In the genomic region with DNA sequence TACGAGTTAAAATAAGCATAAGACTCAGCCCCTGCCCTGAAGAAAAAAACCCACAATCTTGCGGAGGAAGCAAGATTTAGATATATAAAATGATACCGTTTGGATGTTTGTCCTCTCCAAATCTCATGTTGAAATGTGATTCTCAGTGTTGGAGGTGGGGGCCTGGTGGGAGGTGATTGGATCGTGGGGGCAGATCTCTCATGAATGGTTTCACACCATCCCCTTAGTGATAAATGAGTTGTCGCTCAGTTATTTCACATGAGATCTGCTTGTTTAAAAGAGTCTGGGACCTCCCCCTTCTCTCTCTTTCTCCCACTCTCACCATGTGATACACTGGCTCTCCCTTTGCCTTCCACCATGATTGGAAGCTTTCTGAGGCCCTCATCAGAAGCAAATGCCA, we compare ENCODE assay signal across 2 cellular contexts.
TF ChIP-seq lines count a peak whose summit lies in the region.

No MANE protein-coding gene starts in this region.

TF ChIP-seq in K562, 482 proteins besides CTCF, POLR2A, EP300 and RAD21 (continues in another document):
- no peak for TF ChIP-seq HMG20A (CRISPR knock-in tag; conservative IDR thresholded peaks at IDR 0.05)
- TF ChIP-seq NR2C2 (CRISPR knock-in tag; IDR thresholded peaks at IDR 0.05), result no peak
- 0 out of 2 replicates have a peak, but pooled peaks have one; percentile 3 for TF ChIP-seq NR2C2 (tag; IDR thresholded peaks at IDR 0.05)
- peak; percentile 40; the same call in 1 of the 2 replicates for TF ChIP-seq MYBL2 (IDR thresholded peaks at IDR 0.05; ENCODE audit: low read depth)
- no peak for TF ChIP-seq MYBL2 (CRISPR knock-in tag; IDR thresholded peaks at IDR 0.05; ENCODE audit: borderline replicate concordance)
- TF ChIP-seq, protein P1, sequence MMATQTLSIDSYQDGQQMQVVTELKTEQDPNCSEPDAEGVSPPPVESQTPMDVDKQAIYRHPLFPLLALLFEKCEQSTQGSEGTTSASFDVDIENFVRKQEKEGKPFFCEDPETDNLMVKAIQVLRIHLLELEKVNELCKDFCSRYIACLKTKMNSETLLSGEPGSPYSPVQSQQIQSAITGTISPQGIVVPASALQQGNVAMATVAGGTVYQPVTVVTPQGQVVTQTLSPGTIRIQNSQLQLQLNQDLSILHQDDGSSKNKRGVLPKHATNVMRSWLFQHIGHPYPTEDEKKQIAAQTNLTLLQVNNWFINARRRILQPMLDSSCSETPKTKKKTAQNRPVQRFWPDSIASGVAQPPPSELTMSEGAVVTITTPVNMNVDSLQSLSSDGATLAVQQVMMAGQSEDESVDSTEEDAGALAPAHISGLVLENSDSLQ (IDR thresholded peaks at IDR 0.05), result peak; percentile 27; the same call in 1 of the 2 replicates
- TF ChIP-seq ZNF263 (CRISPR knock-in tag; IDR thresholded peaks at IDR 0.05; ENCODE audit: borderline replicate concordance), result no peak
- TF ChIP-seq CBFA2T2 (conservative IDR thresholded peaks at IDR 0.05), result 0 out of 2 replicates have a peak, but pooled peaks have one; percentile 15
- TF ChIP-seq, protein P2, sequence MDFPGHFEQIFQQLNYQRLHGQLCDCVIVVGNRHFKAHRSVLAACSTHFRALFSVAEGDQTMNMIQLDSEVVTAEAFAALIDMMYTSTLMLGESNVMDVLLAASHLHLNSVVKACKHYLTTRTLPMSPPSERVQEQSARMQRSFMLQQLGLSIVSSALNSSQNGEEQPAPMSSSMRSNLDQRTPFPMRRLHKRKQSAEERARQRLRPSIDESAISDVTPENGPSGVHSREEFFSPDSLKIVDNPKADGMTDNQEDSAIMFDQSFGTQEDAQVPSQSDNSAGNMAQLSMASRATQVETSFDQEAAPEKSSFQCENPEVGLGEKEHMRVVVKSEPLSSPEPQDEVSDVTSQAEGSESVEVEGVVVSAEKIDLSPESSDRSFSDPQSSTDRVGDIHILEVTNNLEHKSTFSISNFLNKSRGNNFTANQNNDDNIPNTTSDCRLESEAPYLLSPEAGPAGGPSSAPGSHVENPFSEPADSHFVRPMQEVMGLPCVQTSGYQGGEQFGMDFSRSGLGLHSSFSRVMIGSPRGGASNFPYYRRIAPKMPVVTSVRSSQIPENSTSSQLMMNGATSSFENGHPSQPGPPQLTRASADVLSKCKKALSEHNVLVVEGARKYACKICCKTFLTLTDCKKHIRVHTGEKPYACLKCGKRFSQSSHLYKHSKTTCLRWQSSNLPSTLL (IDR thresholded peaks at IDR 0.05), result 0 out of 2 replicates have a peak, but pooled peaks have one; percentile 10
- TF ChIP-seq, protein P3, sequence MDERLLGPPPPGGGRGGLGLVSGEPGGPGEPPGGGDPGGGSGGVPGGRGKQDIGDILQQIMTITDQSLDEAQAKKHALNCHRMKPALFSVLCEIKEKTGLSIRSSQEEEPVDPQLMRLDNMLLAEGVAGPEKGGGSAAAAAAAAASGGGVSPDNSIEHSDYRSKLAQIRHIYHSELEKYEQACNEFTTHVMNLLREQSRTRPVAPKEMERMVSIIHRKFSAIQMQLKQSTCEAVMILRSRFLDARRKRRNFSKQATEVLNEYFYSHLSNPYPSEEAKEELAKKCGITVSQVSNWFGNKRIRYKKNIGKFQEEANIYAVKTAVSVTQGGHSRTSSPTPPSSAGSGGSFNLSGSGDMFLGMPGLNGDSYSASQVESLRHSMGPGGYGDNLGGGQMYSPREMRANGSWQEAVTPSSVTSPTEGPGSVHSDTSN (CRISPR knock-in tag; IDR thresholded peaks at IDR 0.05; ENCODE audit: low read depth), result no peak
- TF ChIP-seq, protein P3 (tag; conservative IDR thresholded peaks at IDR 0.05; ENCODE audit: low read depth), result peak; percentile 48
- no peak for TF ChIP-seq GATAD2A (IDR thresholded peaks at IDR 0.05)
- TF ChIP-seq, protein P4, sequence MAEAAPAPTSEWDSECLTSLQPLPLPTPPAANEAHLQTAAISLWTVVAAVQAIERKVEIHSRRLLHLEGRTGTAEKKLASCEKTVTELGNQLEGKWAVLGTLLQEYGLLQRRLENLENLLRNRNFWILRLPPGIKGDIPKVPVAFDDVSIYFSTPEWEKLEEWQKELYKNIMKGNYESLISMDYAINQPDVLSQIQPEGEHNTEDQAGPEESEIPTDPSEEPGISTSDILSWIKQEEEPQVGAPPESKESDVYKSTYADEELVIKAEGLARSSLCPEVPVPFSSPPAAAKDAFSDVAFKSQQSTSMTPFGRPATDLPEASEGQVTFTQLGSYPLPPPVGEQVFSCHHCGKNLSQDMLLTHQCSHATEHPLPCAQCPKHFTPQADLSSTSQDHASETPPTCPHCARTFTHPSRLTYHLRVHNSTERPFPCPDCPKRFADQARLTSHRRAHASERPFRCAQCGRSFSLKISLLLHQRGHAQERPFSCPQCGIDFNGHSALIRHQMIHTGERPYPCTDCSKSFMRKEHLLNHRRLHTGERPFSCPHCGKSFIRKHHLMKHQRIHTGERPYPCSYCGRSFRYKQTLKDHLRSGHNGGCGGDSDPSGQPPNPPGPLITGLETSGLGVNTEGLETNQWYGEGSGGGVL (CRISPR knock-in tag; IDR thresholded peaks at IDR 0.05), result no peak
- peak; percentile 37 for TF ChIP-seq EGR1 (conservative IDR thresholded peaks at IDR 0.05)

TF ChIP-seq in WTC11, 78 proteins besides CTCF, POLR2A, EP300 and RAD21:
- no peak for TF ChIP-seq CREB1 (CRISPR knock-in tag; IDR thresholded peaks at IDR 0.05)
- TF ChIP-seq GRHL2 (CRISPR knock-in tag; IDR thresholded peaks at IDR 0.05; ENCODE audit: insufficient replicate concordance, severe bottlenecking), result no peak
- TF ChIP-seq, protein P5, sequence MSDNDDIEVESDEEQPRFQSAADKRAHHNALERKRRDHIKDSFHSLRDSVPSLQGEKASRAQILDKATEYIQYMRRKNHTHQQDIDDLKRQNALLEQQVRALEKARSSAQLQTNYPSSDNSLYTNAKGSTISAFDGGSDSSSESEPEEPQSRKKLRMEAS (CRISPR knock-in tag; IDR thresholded peaks at IDR 0.05), result no peak
- no peak for TF ChIP-seq ZNF138 (CRISPR knock-in tag; conservative IDR thresholded peaks at IDR 0.05)
- TF ChIP-seq RORB (CRISPR knock-in tag; IDR thresholded peaks at IDR 0.05), result no peak
- TF ChIP-seq, protein P6, sequence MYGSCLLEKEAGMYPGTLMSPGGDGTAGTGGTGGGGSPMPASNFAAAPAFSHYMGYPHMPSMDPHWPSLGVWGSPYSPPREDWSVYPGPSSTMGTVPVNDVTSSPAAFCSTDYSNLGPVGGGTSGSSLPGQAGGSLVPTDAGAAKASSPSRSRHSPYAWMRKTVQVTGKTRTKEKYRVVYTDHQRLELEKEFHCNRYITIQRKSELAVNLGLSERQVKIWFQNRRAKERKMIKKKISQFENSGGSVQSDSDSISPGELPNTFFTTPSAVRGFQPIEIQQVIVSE (CRISPR knock-in tag; IDR thresholded peaks at IDR 0.05; ENCODE audit: borderline replicate concordance), result no peak
- TF ChIP-seq TP53 (CRISPR knock-in tag; IDR thresholded peaks at IDR 0.05), result no peak
- no peak for TF ChIP-seq NFE2L1 (CRISPR knock-in tag; IDR thresholded peaks at IDR 0.05)
- TF ChIP-seq, protein P7, sequence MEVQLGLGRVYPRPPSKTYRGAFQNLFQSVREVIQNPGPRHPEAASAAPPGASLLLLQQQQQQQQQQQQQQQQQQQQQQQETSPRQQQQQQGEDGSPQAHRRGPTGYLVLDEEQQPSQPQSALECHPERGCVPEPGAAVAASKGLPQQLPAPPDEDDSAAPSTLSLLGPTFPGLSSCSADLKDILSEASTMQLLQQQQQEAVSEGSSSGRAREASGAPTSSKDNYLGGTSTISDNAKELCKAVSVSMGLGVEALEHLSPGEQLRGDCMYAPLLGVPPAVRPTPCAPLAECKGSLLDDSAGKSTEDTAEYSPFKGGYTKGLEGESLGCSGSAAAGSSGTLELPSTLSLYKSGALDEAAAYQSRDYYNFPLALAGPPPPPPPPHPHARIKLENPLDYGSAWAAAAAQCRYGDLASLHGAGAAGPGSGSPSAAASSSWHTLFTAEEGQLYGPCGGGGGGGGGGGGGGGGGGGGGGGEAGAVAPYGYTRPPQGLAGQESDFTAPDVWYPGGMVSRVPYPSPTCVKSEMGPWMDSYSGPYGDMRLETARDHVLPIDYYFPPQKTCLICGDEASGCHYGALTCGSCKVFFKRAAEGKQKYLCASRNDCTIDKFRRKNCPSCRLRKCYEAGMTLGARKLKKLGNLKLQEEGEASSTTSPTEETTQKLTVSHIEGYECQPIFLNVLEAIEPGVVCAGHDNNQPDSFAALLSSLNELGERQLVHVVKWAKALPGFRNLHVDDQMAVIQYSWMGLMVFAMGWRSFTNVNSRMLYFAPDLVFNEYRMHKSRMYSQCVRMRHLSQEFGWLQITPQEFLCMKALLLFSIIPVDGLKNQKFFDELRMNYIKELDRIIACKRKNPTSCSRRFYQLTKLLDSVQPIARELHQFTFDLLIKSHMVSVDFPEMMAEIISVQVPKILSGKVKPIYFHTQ (CRISPR knock-in tag; IDR thresholded peaks at IDR 0.05), result no peak
- TF ChIP-seq, protein P8, sequence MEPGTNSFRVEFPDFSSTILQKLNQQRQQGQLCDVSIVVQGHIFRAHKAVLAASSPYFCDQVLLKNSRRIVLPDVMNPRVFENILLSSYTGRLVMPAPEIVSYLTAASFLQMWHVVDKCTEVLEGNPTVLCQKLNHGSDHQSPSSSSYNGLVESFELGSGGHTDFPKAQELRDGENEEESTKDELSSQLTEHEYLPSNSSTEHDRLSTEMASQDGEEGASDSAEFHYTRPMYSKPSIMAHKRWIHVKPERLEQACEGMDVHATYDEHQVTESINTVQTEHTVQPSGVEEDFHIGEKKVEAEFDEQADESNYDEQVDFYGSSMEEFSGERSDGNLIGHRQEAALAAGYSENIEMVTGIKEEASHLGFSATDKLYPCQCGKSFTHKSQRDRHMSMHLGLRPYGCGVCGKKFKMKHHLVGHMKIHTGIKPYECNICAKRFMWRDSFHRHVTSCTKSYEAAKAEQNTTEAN (CRISPR knock-in tag; IDR thresholded peaks at IDR 0.05), result no peak
- no peak for TF ChIP-seq ZNF121 (CRISPR knock-in tag; IDR thresholded peaks at IDR 0.05)
- no peak for TF ChIP-seq SMAD4 (CRISPR knock-in tag; IDR thresholded peaks at IDR 0.05)
- no peak for TF ChIP-seq NR1H2 (CRISPR knock-in tag; IDR thresholded peaks at IDR 0.05)
- no peak for TF ChIP-seq CBFB (CRISPR knock-in tag; IDR thresholded peaks at IDR 0.05; ENCODE audit: low read depth)
- TF ChIP-seq, protein P9, sequence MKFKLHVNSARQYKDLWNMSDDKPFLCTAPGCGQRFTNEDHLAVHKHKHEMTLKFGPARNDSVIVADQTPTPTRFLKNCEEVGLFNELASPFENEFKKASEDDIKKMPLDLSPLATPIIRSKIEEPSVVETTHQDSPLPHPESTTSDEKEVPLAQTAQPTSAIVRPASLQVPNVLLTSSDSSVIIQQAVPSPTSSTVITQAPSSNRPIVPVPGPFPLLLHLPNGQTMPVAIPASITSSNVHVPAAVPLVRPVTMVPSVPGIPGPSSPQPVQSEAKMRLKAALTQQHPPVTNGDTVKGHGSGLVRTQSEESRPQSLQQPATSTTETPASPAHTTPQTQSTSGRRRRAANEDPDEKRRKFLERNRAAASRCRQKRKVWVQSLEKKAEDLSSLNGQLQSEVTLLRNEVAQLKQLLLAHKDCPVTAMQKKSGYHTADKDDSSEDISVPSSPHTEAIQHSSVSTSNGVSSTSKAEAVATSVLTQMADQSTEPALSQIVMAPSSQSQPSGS (CRISPR knock-in tag; IDR thresholded peaks at IDR 0.05; ENCODE audit: borderline replicate concordance, low read depth), result no peak
- no peak for TF ChIP-seq TEAD4 (CRISPR knock-in tag; IDR thresholded peaks at IDR 0.05)
- TF ChIP-seq, protein P10, sequence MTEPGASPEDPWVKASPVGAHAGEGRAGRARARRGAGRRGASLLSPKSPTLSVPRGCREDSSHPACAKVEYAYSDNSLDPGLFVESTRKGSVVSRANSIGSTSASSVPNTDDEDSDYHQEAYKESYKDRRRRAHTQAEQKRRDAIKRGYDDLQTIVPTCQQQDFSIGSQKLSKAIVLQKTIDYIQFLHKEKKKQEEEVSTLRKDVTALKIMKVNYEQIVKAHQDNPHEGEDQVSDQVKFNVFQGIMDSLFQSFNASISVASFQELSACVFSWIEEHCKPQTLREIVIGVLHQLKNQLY (CRISPR knock-in tag; IDR thresholded peaks at IDR 0.05), result no peak
- TF ChIP-seq ATF1 (CRISPR knock-in tag; IDR thresholded peaks at IDR 0.05), result no peak
- TF ChIP-seq, protein P11, sequence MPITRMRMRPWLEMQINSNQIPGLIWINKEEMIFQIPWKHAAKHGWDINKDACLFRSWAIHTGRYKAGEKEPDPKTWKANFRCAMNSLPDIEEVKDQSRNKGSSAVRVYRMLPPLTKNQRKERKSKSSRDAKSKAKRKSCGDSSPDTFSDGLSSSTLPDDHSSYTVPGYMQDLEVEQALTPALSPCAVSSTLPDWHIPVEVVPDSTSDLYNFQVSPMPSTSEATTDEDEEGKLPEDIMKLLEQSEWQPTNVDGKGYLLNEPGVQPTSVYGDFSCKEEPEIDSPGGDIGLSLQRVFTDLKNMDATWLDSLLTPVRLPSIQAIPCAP (CRISPR knock-in tag; IDR thresholded peaks at IDR 0.05), result no peak
- TF ChIP-seq, protein P12, sequence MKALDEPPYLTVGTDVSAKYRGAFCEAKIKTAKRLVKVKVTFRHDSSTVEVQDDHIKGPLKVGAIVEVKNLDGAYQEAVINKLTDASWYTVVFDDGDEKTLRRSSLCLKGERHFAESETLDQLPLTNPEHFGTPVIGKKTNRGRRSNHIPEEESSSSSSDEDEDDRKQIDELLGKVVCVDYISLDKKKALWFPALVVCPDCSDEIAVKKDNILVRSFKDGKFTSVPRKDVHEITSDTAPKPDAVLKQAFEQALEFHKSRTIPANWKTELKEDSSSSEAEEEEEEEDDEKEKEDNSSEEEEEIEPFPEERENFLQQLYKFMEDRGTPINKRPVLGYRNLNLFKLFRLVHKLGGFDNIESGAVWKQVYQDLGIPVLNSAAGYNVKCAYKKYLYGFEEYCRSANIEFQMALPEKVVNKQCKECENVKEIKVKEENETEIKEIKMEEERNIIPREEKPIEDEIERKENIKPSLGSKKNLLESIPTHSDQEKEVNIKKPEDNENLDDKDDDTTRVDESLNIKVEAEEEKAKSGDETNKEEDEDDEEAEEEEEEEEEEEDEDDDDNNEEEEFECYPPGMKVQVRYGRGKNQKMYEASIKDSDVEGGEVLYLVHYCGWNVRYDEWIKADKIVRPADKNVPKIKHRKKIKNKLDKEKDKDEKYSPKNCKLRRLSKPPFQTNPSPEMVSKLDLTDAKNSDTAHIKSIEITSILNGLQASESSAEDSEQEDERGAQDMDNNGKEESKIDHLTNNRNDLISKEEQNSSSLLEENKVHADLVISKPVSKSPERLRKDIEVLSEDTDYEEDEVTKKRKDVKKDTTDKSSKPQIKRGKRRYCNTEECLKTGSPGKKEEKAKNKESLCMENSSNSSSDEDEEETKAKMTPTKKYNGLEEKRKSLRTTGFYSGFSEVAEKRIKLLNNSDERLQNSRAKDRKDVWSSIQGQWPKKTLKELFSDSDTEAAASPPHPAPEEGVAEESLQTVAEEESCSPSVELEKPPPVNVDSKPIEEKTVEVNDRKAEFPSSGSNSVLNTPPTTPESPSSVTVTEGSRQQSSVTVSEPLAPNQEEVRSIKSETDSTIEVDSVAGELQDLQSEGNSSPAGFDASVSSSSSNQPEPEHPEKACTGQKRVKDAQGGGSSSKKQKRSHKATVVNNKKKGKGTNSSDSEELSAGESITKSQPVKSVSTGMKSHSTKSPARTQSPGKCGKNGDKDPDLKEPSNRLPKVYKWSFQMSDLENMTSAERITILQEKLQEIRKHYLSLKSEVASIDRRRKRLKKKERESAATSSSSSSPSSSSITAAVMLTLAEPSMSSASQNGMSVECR (CRISPR knock-in tag; IDR thresholded peaks at IDR 0.05; ENCODE audit: borderline replicate concordance), result no peak
